Comparison of ENCODE assay signal across 1 cellular context in the genomic region with DNA sequence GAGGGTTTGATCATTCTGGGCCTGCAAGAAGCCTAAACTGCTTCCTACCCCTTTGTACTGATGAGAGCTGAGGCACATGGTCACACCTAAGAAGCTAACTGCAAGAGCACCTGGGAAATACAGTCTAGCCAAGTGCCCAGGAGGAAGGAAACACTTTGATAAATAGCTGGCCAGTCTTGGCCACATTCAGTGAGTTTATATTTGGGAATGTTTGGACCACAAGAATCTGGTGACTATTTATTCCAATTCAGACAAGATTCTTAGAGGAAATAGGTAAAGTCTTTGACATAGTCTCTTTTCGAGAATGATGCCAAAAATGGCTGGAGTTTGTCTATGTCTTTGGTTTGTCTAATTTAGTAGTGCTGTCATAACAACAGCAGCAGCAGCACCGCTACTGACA.
TF ChIP-seq lines count a peak whose summit lies in the region.

No MANE protein-coding gene starts in this region.

TF ChIP-seq in WTC11, 78 proteins besides CTCF, POLR2A, EP300 and RAD21 (continued from another document):
- TF ChIP-seq, protein P1, sequence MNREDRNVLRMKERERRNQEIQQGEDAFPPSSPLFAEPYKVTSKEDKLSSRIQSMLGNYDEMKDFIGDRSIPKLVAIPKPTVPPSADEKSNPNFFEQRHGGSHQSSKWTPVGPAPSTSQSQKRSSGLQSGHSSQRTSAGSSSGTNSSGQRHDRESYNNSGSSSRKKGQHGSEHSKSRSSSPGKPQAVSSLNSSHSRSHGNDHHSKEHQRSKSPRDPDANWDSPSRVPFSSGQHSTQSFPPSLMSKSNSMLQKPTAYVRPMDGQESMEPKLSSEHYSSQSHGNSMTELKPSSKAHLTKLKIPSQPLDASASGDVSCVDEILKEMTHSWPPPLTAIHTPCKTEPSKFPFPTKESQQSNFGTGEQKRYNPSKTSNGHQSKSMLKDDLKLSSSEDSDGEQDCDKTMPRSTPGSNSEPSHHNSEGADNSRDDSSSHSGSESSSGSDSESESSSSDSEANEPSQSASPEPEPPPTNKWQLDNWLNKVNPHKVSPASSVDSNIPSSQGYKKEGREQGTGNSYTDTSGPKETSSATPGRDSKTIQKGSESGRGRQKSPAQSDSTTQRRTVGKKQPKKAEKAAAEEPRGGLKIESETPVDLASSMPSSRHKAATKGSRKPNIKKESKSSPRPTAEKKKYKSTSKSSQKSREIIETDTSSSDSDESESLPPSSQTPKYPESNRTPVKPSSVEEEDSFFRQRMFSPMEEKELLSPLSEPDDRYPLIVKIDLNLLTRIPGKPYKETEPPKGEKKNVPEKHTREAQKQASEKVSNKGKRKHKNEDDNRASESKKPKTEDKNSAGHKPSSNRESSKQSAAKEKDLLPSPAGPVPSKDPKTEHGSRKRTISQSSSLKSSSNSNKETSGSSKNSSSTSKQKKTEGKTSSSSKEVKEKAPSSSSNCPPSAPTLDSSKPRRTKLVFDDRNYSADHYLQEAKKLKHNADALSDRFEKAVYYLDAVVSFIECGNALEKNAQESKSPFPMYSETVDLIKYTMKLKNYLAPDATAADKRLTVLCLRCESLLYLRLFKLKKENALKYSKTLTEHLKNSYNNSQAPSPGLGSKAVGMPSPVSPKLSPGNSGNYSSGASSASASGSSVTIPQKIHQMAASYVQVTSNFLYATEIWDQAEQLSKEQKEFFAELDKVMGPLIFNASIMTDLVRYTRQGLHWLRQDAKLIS (CRISPR knock-in tag; IDR thresholded peaks at IDR 0.05; ENCODE audit: borderline replicate concordance) = no peak
- TF ChIP-seq TEAD1 (CRISPR knock-in tag; IDR thresholded peaks at IDR 0.05) (no peak), CREM (CRISPR knock-in tag; IDR thresholded peaks at IDR 0.05) (no peak), ZNF671 (CRISPR knock-in tag; IDR thresholded peaks at IDR 0.05) (no peak), GTF2I (CRISPR knock-in tag; conservative IDR thresholded peaks at IDR 0.05) (no peak), JUN (CRISPR knock-in tag; IDR thresholded peaks at IDR 0.05) (no peak)
- TF ChIP-seq, protein P2, sequence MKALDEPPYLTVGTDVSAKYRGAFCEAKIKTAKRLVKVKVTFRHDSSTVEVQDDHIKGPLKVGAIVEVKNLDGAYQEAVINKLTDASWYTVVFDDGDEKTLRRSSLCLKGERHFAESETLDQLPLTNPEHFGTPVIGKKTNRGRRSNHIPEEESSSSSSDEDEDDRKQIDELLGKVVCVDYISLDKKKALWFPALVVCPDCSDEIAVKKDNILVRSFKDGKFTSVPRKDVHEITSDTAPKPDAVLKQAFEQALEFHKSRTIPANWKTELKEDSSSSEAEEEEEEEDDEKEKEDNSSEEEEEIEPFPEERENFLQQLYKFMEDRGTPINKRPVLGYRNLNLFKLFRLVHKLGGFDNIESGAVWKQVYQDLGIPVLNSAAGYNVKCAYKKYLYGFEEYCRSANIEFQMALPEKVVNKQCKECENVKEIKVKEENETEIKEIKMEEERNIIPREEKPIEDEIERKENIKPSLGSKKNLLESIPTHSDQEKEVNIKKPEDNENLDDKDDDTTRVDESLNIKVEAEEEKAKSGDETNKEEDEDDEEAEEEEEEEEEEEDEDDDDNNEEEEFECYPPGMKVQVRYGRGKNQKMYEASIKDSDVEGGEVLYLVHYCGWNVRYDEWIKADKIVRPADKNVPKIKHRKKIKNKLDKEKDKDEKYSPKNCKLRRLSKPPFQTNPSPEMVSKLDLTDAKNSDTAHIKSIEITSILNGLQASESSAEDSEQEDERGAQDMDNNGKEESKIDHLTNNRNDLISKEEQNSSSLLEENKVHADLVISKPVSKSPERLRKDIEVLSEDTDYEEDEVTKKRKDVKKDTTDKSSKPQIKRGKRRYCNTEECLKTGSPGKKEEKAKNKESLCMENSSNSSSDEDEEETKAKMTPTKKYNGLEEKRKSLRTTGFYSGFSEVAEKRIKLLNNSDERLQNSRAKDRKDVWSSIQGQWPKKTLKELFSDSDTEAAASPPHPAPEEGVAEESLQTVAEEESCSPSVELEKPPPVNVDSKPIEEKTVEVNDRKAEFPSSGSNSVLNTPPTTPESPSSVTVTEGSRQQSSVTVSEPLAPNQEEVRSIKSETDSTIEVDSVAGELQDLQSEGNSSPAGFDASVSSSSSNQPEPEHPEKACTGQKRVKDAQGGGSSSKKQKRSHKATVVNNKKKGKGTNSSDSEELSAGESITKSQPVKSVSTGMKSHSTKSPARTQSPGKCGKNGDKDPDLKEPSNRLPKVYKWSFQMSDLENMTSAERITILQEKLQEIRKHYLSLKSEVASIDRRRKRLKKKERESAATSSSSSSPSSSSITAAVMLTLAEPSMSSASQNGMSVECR (CRISPR knock-in tag; IDR thresholded peaks at IDR 0.05; ENCODE audit: borderline replicate concordance) = no peak
- TF ChIP-seq, protein P3, sequence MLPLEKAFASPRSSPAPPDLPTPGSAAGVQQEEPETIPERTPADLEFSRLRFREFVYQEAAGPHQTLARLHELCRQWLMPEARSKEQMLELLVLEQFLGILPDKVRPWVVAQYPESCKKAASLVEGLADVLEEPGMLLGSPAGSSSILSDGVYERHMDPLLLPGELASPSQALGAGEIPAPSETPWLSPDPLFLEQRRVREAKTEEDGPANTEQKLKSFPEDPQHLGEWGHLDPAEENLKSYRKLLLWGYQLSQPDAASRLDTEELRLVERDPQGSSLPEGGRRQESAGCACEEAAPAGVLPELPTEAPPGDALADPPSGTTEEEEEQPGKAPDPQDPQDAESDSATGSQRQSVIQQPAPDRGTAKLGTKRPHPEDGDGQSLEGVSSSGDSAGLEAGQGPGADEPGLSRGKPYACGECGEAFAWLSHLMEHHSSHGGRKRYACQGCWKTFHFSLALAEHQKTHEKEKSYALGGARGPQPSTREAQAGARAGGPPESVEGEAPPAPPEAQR (CRISPR knock-in tag; IDR thresholded peaks at IDR 0.05) = no peak
- TF ChIP-seq, protein P4, sequence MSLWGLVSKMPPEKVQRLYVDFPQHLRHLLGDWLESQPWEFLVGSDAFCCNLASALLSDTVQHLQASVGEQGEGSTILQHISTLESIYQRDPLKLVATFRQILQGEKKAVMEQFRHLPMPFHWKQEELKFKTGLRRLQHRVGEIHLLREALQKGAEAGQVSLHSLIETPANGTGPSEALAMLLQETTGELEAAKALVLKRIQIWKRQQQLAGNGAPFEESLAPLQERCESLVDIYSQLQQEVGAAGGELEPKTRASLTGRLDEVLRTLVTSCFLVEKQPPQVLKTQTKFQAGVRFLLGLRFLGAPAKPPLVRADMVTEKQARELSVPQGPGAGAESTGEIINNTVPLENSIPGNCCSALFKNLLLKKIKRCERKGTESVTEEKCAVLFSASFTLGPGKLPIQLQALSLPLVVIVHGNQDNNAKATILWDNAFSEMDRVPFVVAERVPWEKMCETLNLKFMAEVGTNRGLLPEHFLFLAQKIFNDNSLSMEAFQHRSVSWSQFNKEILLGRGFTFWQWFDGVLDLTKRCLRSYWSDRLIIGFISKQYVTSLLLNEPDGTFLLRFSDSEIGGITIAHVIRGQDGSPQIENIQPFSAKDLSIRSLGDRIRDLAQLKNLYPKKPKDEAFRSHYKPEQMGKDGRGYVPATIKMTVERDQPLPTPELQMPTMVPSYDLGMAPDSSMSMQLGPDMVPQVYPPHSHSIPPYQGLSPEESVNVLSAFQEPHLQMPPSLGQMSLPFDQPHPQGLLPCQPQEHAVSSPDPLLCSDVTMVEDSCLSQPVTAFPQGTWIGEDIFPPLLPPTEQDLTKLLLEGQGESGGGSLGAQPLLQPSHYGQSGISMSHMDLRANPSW (CRISPR knock-in tag; conservative IDR thresholded peaks at IDR 0.05; ENCODE audit: low read depth) = no peak
